8 cellular contexts compared by ENCODE assay signal in the genomic region with DNA sequence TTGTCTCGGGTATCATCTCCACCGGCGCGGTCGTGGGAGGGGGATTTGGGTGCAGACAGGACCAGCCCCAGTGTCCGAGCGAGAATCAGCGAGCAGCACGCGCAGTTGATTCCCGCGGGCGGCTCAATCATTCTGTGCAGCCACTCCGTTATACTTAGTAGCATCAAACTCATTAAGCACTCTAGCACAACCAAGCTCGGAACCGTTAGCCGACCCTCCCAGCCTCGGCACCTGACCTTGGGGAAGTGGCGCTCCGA. TPM values are rescaled to one million over a fixed set of nuclear protein-coding genes. Genes with fewer than 3 reads are reported as not detected.
DNase-seq lines count a peak whose midpoint lies in the region; ATAC-seq and TF ChIP-seq lines count a peak whose summit lies in the region.

No MANE protein-coding gene starts in this region.

- no peaks in the 10 kb centered on the region for H3K9me3 ChIP-seq in T-helper 17 cell (ENCODE audit: control insufficient read depth, low read length, poor library complexity, severe bottlenecking)

- no peak for TF ChIP-seq POLR2A in GM18505 (IDR thresholded peaks at IDR 0.05; ENCODE audit: borderline replicate concordance, extremely low read depth, insufficient read depth, insufficient read length)

- ATAC-seq in GM19463 (IDR thresholded peaks at IDR 0.05; ENCODE audit: unreplicated experiment) (peak; percentile 8), T-helper 17 cell (no peak), Right ventricle myocardium superior (ENCODE audit: poor library complexity) (peak; percentile 38), GM18520 (IDR thresholded peaks at IDR 0.05; ENCODE audit: unreplicated experiment) (no peak), GM21528 (IDR thresholded peaks at IDR 0.05; ENCODE audit: low FRiP score, unreplicated experiment) (no peak), GM18505 (IDR thresholded peaks at IDR 0.05; ENCODE audit: unreplicated experiment) (no peak), GM18519 (IDR thresholded peaks at IDR 0.05; ENCODE audit: low FRiP score, unreplicated experiment) (no peak)

- peak overlapping the region; percentile 94 for H3K4me3 Mint-ChIP-seq in T-helper 17 cell

- H3K4me1 Mint-ChIP-seq in T-helper 17 cell = peaks cover 51% of the 10 kb centered on the region

- H3K4me3 ChIP-seq in skeletal muscle cell (ENCODE audit: low read depth, low read length) = peak overlapping the region; percentile 90

- peaks cover 3% of the 10 kb centered on the region for H3K36me3 Mint-ChIP-seq in T-helper 17 cell (ENCODE audit: low read depth)

- peak overlapping the region; percentile 93 for H3K27ac Mint-ChIP-seq in T-helper 17 cell

- H3K27me3 Mint-ChIP-seq in T-helper 17 cell = no peaks in the 10 kb centered on the region

- intact Hi-C loops in Right ventricle myocardium superior (cut with DNase I) = loop anchor here (5.0 kb wide), 1 partner anchor 41 kb away; the partner anchor contains the start of gene PHYHD1

- DNase-seq in T-helper 17 cell (no peak), Right ventricle myocardium superior (no peak), skeletal muscle cell (ENCODE audit: low read depth) (no peak)

RNA-seq across cellular contexts. Expression of gene KYAT1, which starts 0.2 kb away (rescaled TPM):
- total RNA-seq in T-helper 17 cell = 1 to 10 TPM; 4.8 to 5.7 TPM
- 12.6 TPM for total RNA-seq in Right ventricle myocardium superior

RNA-seq across cellular contexts. Expression of gene LRRC8A, which starts 0.4 kb away (rescaled TPM):
- total RNA-seq in T-helper 17 cell = 10 to 100 TPM; 28.9 to 30.3 TPM
- total RNA-seq in Right ventricle myocardium superior = 20.2 TPM

RNA-seq across cellular contexts. Expression of gene PHYHD1, which starts 39.2 kb away (rescaled TPM):
- total RNA-seq in T-helper 17 cell = under 1 TPM in 1 of 2 donors, not detected in 1; 0.45 TPM
- total RNA-seq in Right ventricle myocardium superior = 28.7 TPM

RNA-seq across cellular contexts. Expression of gene SPOUT1, which starts 52.0 kb away (rescaled TPM):
- total RNA-seq in T-helper 17 cell (10 to 100 TPM; 33.7 to 48.1 TPM), Right ventricle myocardium superior (15.8 TPM)

Comparison
In these comparisons a context has a peak if more than half of its experiments do, and no peak if none do; other contexts are left out.
1. ATAC-seq: peak in GM19463 (single experiment) and Right ventricle myocardium superior (single experiment); none in T-helper 17 cell (single experiment), GM18520 (single experiment), GM21528 (single experiment), GM18505 (single experiment) and GM18519 (single experiment).
2. RNA of gene PHYHD1, which starts 39.2 kb away (total RNA-seq): 28.7 TPM in Right ventricle myocardium superior (single experiment); 0.45 TPM in T-helper 17 cell; every median in the first group is over 10 times any median in the second.